In genomic region chr17:55664287-55664686, GRCh38 we compare ENCODE assay signal across 12 cellular contexts. TPM values are rescaled to one million over a fixed set of nuclear protein-coding genes. Genes with fewer than 3 reads are reported as not detected.
DNase-seq lines count a peak whose midpoint lies in the region; ATAC-seq and TF ChIP-seq lines count a peak whose summit lies in the region.
"Had no signal": no experiment of that assay in that cellular context is flagged by ENCODE, and none has a peak within 500 bp of the region (broad histone marks: within the 10 kb centered on the region; RNA-seq: fewer than 3 reads in every experiment).

No MANE protein-coding gene starts in this region.

- DNase-seq in AML-193 (lab: John Stamatoyannopoulos, UW): peak; percentile 69 to 70
- peak; percentile 70 for DNase-seq in NB4 (ENCODE audit: low read depth)
- no peak for DNase-seq in NCI-H82 treated with DMSO at 0.1 percent for 48 hours (lab: John Stamatoyannopoulos, UW; ENCODE audit: unreplicated experiment)
- no peak for DNase-seq in left colon
- no peak for DNase-seq in activated CD4-positive, alpha-beta T cell treated with anti-CD3 and anti-CD28 coated beads, Interleukin-2, amount 50 U/mL, for 1 hour
- DNase-seq: activated gamma-delta T cell treated with Interleukin-2 at 50 U/mL for 16 hours, NCI-H1436, right cardiac atrium had no signal

- intact Hi-C loops in left colon (cut with DNase I, micrococcal nuclease): no loop called here

- TF ChIP-seq POLR2A in NB4 (IDR thresholded peaks at IDR 0.05; ENCODE audit: extremely low read depth, insufficient read length): no peak

- ATAC-seq in GM19043 (IDR thresholded peaks at IDR 0.05; ENCODE audit: low read depth, unreplicated experiment) (peak; percentile 86), HG02884 (IDR thresholded peaks at IDR 0.05; ENCODE audit: unreplicated experiment) (peak; percentile 91), left colon (no peak), GM21423 (IDR thresholded peaks at IDR 0.05; ENCODE audit: unreplicated experiment) (no peak)
- ATAC-seq: right cardiac atrium; stimulated activated effector memory CD8-positive, alpha-beta T cell treated with anti-CD3 and anti-CD28 coated beads, Interleukin-12 subunit alpha, Interleukin-12 subunit beta, amount 100 ng/mL, for 72 hours had no signal

- H3K4me3 ChIP-seq in NB4 (ENCODE audit: low read depth, low read length): no peak overlapping the region

- no peak for TF ChIP-seq CTCF in NB4 (IDR thresholded peaks at IDR 0.05; ENCODE audit: low read depth, low read length)

RNA-seq across cellular contexts. Expression of gene TMEM100, which starts 58.4 kb away (rescaled TPM):
- total RNA-seq in left colon: 1 to 10 TPM; 4.9 to 6.1 TPM

Comparison
In these comparisons a context has a peak if more than half of its experiments do, and no peak if none do; other contexts are left out.
1. DNase-seq: peak in AML-193 (2 of 2) and NB4 (single experiment); none in NCI-H82 treated with DMSO at 0.1 percent for 48 hours (single experiment), left colon (0 of 2) and activated CD4-positive, alpha-beta T cell treated with anti-CD3 and anti-CD28 coated beads, Interleukin-2, amount 50 U/mL, for 1 hour (single experiment).
2. ATAC-seq: peak in GM19043 (single experiment) and HG02884 (single experiment); none in left colon (single experiment) and GM21423 (single experiment).